ENCODE assay signal across 13 cellular contexts in the genomic region with DNA sequence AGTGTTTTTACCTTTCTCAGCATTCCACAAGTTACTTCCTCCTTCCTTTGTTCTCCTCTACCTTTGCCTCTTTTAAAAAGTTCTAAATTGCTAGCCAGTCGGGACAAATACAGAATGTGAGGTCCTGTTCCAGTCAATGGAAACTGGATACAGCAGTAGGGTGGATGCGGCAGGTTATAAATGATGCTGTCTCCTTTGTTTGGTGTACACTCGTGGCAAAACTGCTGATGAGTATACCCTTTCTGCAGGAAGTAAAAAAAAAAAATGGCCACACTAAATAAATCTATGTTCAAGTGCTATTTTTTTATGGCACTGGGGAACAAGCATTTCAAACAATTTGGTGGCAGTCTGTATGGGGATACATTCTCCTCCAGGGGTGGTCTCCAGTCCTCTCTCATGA. TPM values are rescaled to one million over a fixed set of nuclear protein-coding genes. Genes with fewer than 3 reads are reported as not detected.
DNase-seq lines count a peak whose midpoint lies in the region; ATAC-seq and TF ChIP-seq lines count a peak whose summit lies in the region.
"Had no signal": no experiment of that assay in that cellular context is flagged by ENCODE, and none has a peak within 500 bp of the region (broad histone marks: within the 10 kb centered on the region; RNA-seq: fewer than 3 reads in every experiment).

No MANE protein-coding gene starts in this region.

- no peaks in the 10 kb centered on the region for H3K27me3 ChIP-seq in CD8-positive, alpha-beta memory T cell (ENCODE audit: insufficient read depth, low read length, poor library complexity, severe bottlenecking)
- H3K27me3 ChIP-seq in endodermal cell (ENCODE audit: control insufficient read depth, insufficient read depth, low read length, poor library complexity, severe bottlenecking) (peaks cover 30% of the 10 kb centered on the region), ovary (no peaks in the 10 kb centered on the region), right cardiac atrium (ENCODE audit: control insufficient read depth, insufficient read depth) (no peaks in the 10 kb centered on the region)
- H3K27me3 ChIP-seq: gastrocnemius medialis had no signal

- H3K9me3 Mint-ChIP-seq in CD8-positive, alpha-beta memory T cell = peaks cover 0 to 3% (median 0%) of the 10 kb centered on the region in 5 donors
- H3K9me3 Mint-ChIP-seq in endodermal cell = peaks cover 45% of the 10 kb centered on the region
- H3K9me3 Mint-ChIP-seq: CD4-positive, alpha-beta T cell had no signal

- DNase-seq in CD8-positive, alpha-beta memory T cell = no peak
- peak; percentile 76 for DNase-seq in NCI-H2029 (lab: John Stamatoyannopoulos, UW)
- no peak for DNase-seq in endodermal cell
- no peak for DNase-seq in ovary
- no peak for DNase-seq in NCI-H1436 (lab: John Stamatoyannopoulos, UW)
- DNase-seq in right cardiac atrium = no peak
- DNase-seq in DMS 273 treated with DMSO at 0.1 percent for 48 hours (lab: John Stamatoyannopoulos, UW) = no peak
- DNase-seq: activated CD4-positive, CD25-positive, alpha-beta regulatory T cell; CD4-positive, alpha-beta T cell; gastrocnemius medialis; NCI-H2171; RPMI8226 had no signal

- peak overlapping the region in 3 of 7 donors; percentile 10 to 30 (median 21) for H3K4me3 Mint-ChIP-seq in CD8-positive, alpha-beta memory T cell
- H3K4me3 Mint-ChIP-seq in endodermal cell = peak overlapping the region; percentile 14

- H3K36me3 ChIP-seq in CD8-positive, alpha-beta memory T cell (ENCODE audit: insufficient read depth, low read length) = no peaks in the 10 kb centered on the region
- H3K36me3 ChIP-seq in endodermal cell (ENCODE audit: control insufficient read depth, insufficient read depth, low read length) (no peaks in the 10 kb centered on the region), ovary (no peaks in the 10 kb centered on the region)
- H3K36me3 ChIP-seq: gastrocnemius medialis had no signal

- TF ChIP-seq EP300 in ovary (IDR thresholded peaks at IDR 0.05) = no peak

- TF ChIP-seq POLR2A in ovary (IDR thresholded peaks at IDR 0.05) = no peak

- no peak overlapping the region for H3K9ac ChIP-seq in endodermal cell (ENCODE audit: extremely low read depth, low read length, poor library complexity, severe bottlenecking)

- intact Hi-C loops in ovary (cut with DNase I) = loop anchor here in 2 of 4 donors (10.0 kb wide), 3 partner anchors 148 to 498 kb away; partner anchors contain the start of genes GABARAPL1 (in 2 of the 2), CLEC2B (in 1 of the 2) and YBX3 (in 1 of the 2)
- intact Hi-C loops in right cardiac atrium (cut with DNase I) = no loop called here

- 81 to 100% methylated on average over 1 to 3 of the region's 3 CpGs for WGBS in endodermal cell (ENCODE audit: insufficient coverage in 1 of 2, insufficient read length in 1 of 2), 2 experiments
- WGBS in ovary, 3 donors = 65 to 67% (median 67%) methylated on average over 3 of the region's 3 CpGs
- 67% methylated on average over 3 of the region's 3 CpGs for WGBS in right cardiac atrium

- ATAC-seq in right cardiac atrium (no peak), GM18873 (IDR thresholded peaks at IDR 0.05; ENCODE audit: low FRiP score, unreplicated experiment) (no peak)
- ATAC-seq: gastrocnemius medialis had no signal

- H3K4me1 Mint-ChIP-seq in CD8-positive, alpha-beta memory T cell = peaks cover 28 to 37% (median 37%) of the 10 kb centered on the region in 3 donors
- peaks cover 23% of the 10 kb centered on the region for H3K4me1 Mint-ChIP-seq in endodermal cell

- CTCF ChIA-PET in CD8-positive, alpha-beta memory T cell (lab: Charles Lee) = no interaction called here

- peaks cover 34% of the 10 kb centered on the region for H3K4me1 ChIP-seq in CD8-positive, alpha-beta memory T cell (ENCODE audit: insufficient read depth, low read length)
- H3K4me1 ChIP-seq in endodermal cell (ENCODE audit: control insufficient read depth, insufficient read depth, low read length) = peaks cover 8% of the 10 kb centered on the region
- peaks cover 9% of the 10 kb centered on the region for H3K4me1 ChIP-seq in ovary (ENCODE audit: insufficient read depth)
- H3K4me1 ChIP-seq in right cardiac atrium (ENCODE audit: control insufficient read depth, insufficient read depth, low read length) = peaks cover 4% of the 10 kb centered on the region

- H3K9me3 ChIP-seq in CD8-positive, alpha-beta memory T cell (ENCODE audit: low read length) = no peaks in the 10 kb centered on the region
- H3K9me3 ChIP-seq in endodermal cell (ENCODE audit: control insufficient read depth, low read length) (peaks cover 47% of the 10 kb centered on the region), ovary (no peaks in the 10 kb centered on the region), right cardiac atrium (ENCODE audit: control insufficient read depth, low read length) (no peaks in the 10 kb centered on the region)
- H3K9me3 ChIP-seq: gastrocnemius medialis had no signal

- H3K36me3 Mint-ChIP-seq in CD8-positive, alpha-beta memory T cell = peaks cover 14 to 39% (median 23%) of the 10 kb centered on the region in 3 donors
- peaks cover 24% of the 10 kb centered on the region for H3K36me3 Mint-ChIP-seq in endodermal cell (ENCODE audit: low read depth)

- H3K27ac ChIP-seq in CD8-positive, alpha-beta memory T cell (ENCODE audit: low read depth, low read length) = peak overlapping the region; percentile 80
- H3K27ac ChIP-seq in endodermal cell (ENCODE audit: low read depth, low read length) (no peak overlapping the region), ovary (peak overlapping the region; percentile 91 to 96), right cardiac atrium (ENCODE audit: low read length) (no peak overlapping the region)

- no peak overlapping the region for H3K4me3 ChIP-seq in CD8-positive, alpha-beta memory T cell (ENCODE audit: low read length)
- H3K4me3 ChIP-seq in endodermal cell (ENCODE audit: low read length) (no peak overlapping the region), ovary (no peak overlapping the region), right cardiac atrium (ENCODE audit: low read length) (no peak overlapping the region)
- H3K4me3 ChIP-seq: gastrocnemius medialis had no signal

- no peaks in the 10 kb centered on the region for H3K27me3 Mint-ChIP-seq in CD8-positive, alpha-beta memory T cell
- no peaks in the 10 kb centered on the region for H3K27me3 Mint-ChIP-seq in endodermal cell (ENCODE audit: insufficient read depth)

- H3K27ac Mint-ChIP-seq in CD8-positive, alpha-beta memory T cell = peak overlapping the region in 2 of 8 donors; percentile 24 to 94
- H3K27ac Mint-ChIP-seq in endodermal cell = no peak overlapping the region
- H3K27ac Mint-ChIP-seq: CD4-positive, alpha-beta T cell had no signal

- TF ChIP-seq CTCF in endodermal cell (conservative IDR thresholded peaks at IDR 0.05) = no peak
- TF ChIP-seq CTCF in ovary (IDR thresholded peaks at IDR 0.05) = no peak

- POLR2A ChIA-PET in CD8-positive, alpha-beta memory T cell (lab: Charles Lee) = interaction anchor here (0.6 kb wide), 1 partner anchor 182 kb away, joined by 4 read pairs; no protein-coding TSS in a partner anchor

RNA-seq across cellular contexts. Expression of gene KLRK1, which starts 27.5 kb away (rescaled TPM):
- total RNA-seq in CD8-positive, alpha-beta memory T cell = 100 to 1,000 TPM; 145 to 161 TPM
- 562 TPM for polyA plus RNA-seq in CD8-positive, alpha-beta memory T cell
- total RNA-seq in endodermal cell = under 1 TPM in 1 of 2 donors, not detected in 1; 0.24 TPM
- not detected for polyA plus RNA-seq in endodermal cell (2013, experiment 1 of 2)
- not detected for polyA plus RNA-seq in endodermal cell (2013, experiment 2 of 2)
- 1 to 10 TPM in 2 of 7 donors, under 1 TPM in 5; 0.12 to 2.1 (median 0.35) TPM for total RNA-seq in ovary
- 1 to 10 TPM in 1 of 2 donors, under 1 TPM in 1; 0.54 to 6.3 TPM for polyA plus RNA-seq in ovary
- total RNA-seq in right cardiac atrium = under 1 TPM; 0.39 to 0.97 (median 0.75) TPM
- 0.59 TPM for polyA plus RNA-seq in right cardiac atrium

RNA-seq across cellular contexts. Expression of gene KLRC4, which starts 47.2 kb away (rescaled TPM):
- 10 to 100 TPM; 10.7 to 16.2 TPM for total RNA-seq in CD8-positive, alpha-beta memory T cell
- polyA plus RNA-seq in CD8-positive, alpha-beta memory T cell = 3.4 TPM
- total RNA-seq in endodermal cell (not detected), ovary (under 1 TPM in 1 of 7 donors, not detected in 6; 0.60 TPM), right cardiac atrium (not detected)
- not detected for polyA plus RNA-seq in endodermal cell (2013, experiment 1 of 2)
- polyA plus RNA-seq in endodermal cell (2013, experiment 2 of 2) = not detected
- polyA plus RNA-seq in ovary (under 1 TPM in 1 of 2 donors, not detected in 1; 0.30 TPM), right cardiac atrium (not detected)
- total RNA-seq: CD4-positive, alpha-beta T cell; gastrocnemius medialis had no signal

RNA-seq across cellular contexts. Expression of gene KLRD1, which starts 54.7 kb away (rescaled TPM):
- total RNA-seq in CD8-positive, alpha-beta memory T cell = 10 to 100 TPM; 65.4 to 70.1 TPM
- 177 TPM for polyA plus RNA-seq in CD8-positive, alpha-beta memory T cell
- total RNA-seq in endodermal cell = 1 to 10 TPM in 1 of 2 donors, under 1 TPM in 1; 0.59 to 2.2 TPM
- polyA plus RNA-seq in endodermal cell (2013, experiment 1 of 2) = 0.89 TPM
- 0.04 TPM for polyA plus RNA-seq in endodermal cell (2013, experiment 2 of 2)
- total RNA-seq in ovary = 1 to 10 TPM in 4 of 7 donors, under 1 TPM in 3; 0.33 to 1.8 (median 1.2) TPM
- polyA plus RNA-seq in ovary = 1 to 10 TPM in 1 of 2 donors, under 1 TPM in 1; 0.12 to 3.8 TPM
- 1 to 10 TPM; 1.8 to 3.3 (median 2.9) TPM for total RNA-seq in right cardiac atrium
- 0.75 TPM for polyA plus RNA-seq in right cardiac atrium

RNA-seq across cellular contexts. Expression of gene KLRC3, which starts 58.1 kb away (rescaled TPM):
- 1 to 10 TPM; 3.0 to 3.2 TPM for total RNA-seq in CD8-positive, alpha-beta memory T cell
- polyA plus RNA-seq in CD8-positive, alpha-beta memory T cell = 7.1 TPM
- total RNA-seq in endodermal cell (not detected), ovary (under 1 TPM in 2 of 7 donors, not detected in 5; 0.58 to 0.72 TPM), right cardiac atrium (not detected)
- polyA plus RNA-seq in endodermal cell (2013, experiment 1 of 2) = not detected
- not detected for polyA plus RNA-seq in endodermal cell (2013, experiment 2 of 2)
- polyA plus RNA-seq in ovary (under 1 TPM; 0.19 to 0.90 TPM), right cardiac atrium (not detected)
- total RNA-seq: CD4-positive, alpha-beta T cell; gastrocnemius medialis had no signal

Comparison
In these comparisons a context has a peak if more than half of its experiments do, and no peak if none do; other contexts are left out.
1. H3K27ac ChIP-seq: peak in CD8-positive, alpha-beta memory T cell (single experiment) and ovary (2 of 2); none in endodermal cell (single experiment) and right cardiac atrium (single experiment).
2. RNA of gene KLRK1, which starts 27.5 kb away (total RNA-seq): 145 to 161 TPM in CD8-positive, alpha-beta memory T cell; 0.39 to 0.97 TPM in right cardiac atrium, 0.12 to 2.1 TPM in ovary and 0.24 TPM in endodermal cell; every median in the first group is over 10 times any median in the second.
3. RNA of gene KLRC4, which starts 47.2 kb away (total RNA-seq): 10.7 to 16.2 TPM in CD8-positive, alpha-beta memory T cell; not detected in right cardiac atrium, not detected in endodermal cell and 0.60 TPM in ovary; every median in the first group is over 4 times any median in the second.
4. RNA of gene KLRD1, which starts 54.7 kb away (total RNA-seq): 65.4 to 70.1 TPM in CD8-positive, alpha-beta memory T cell; 1.8 to 3.3 TPM in right cardiac atrium, 0.59 to 2.2 TPM in endodermal cell and 0.33 to 1.8 TPM in ovary; every median in the first group is over 10 times any median in the second.